9 cellular contexts compared by ENCODE assay signal in genomic region chr14:33467967-33468366, GRCh38.
"Had no signal": no experiment of that assay in that cellular context is flagged by ENCODE, and none has a peak within 500 bp of the region (broad histone marks: within the 10 kb centered on the region; RNA-seq: fewer than 3 reads in every experiment).

No MANE protein-coding gene starts in this region.

- FAIRE-seq: K562 had no signal

- H2AFZ ChIP-seq: GM23248 had no signal

- ATAC-seq: HCT116, K562 had no signal

- H3K9me3 ChIP-seq: HAP-1 had no signal

- H3K4me1 ChIP-seq: HAP-1 had no signal

- H3K36me3 ChIP-seq: HAP-1 had no signal

- H3K9ac ChIP-seq: GM23248 had no signal

- H3K4me3 ChIP-seq: GM23248, HAP-1, K562 had no signal

- H3K27ac ChIP-seq: GM23248, HL-60 had no signal

- DNase-seq: GM23248, H7, HFFc6, IMR-90, KG1 had no signal
